34 cellular contexts compared by ENCODE assay signal in the genomic region with DNA sequence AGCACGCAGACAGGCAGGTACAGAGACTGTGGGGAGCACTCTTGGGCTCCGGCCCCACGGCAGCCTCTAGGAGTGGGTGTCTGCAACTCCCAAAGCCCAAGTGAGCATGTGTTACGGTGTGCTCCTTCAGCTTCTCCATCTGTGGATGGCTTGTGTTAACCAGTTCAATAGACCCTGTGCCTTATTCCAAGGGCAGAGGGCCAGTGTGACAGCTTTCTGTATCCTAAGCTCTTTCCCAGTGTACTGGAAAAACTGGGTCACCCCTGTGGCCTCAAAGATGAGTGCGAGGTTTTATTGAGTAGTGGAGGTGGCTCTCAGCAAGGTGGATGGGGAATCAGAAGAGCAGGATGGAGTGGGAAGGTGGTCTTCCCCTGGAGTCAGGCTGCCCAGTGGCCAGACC.
"Had no signal": no experiment of that assay in that cellular context is flagged by ENCODE, and none has a peak within 500 bp of the region (broad histone marks: within the 10 kb centered on the region; RNA-seq: fewer than 3 reads in every experiment).

No MANE protein-coding gene starts in this region.

- H3K4me1 ChIP-seq: adrenal gland, body of pancreas, esophagus muscularis mucosa, foreskin keratinocyte, heart left ventricle had no signal

- DNase-seq: activated B cell treated with CpG ODN at 0.5 μM for 24 hours; activated CD4-positive, alpha-beta T cell treated with anti-CD3 and anti-CD28 coated beads for 48 hours; activated CD4-positive, alpha-beta T cell treated with anti-CD3 and anti-CD28 coated beads, Interleukin-2, amount 50 U/mL, for 1 hour; activated CD4-positive, alpha-beta T cell treated with anti-CD3 and anti-CD28 coated beads, Interleukin-2, amount 50 U/mL, for 48 hours; activated CD8-positive, alpha-beta memory T cell treated with anti-CD3 and anti-CD28 coated beads for 24 hours; activated CD8-positive, alpha-beta T cell treated with anti-CD3 and anti-CD28 coated beads for 36 hours; activated effector memory CD4-positive, alpha-beta T cell treated with Interleukin-2 at 50 U/mL for 16 hours; activated gamma-delta T cell treated with Interleukin-2 at 50 U/mL for 16 hours; activated naive CD4-positive, alpha-beta T cell treated with anti-CD3 and anti-CD28 coated beads for 36 hours; activated naive CD8-positive, alpha-beta T cell treated with anti-CD3 and anti-CD28 coated beads for 36 hours; activated naive CD8-positive, alpha-beta T cell treated with anti-CD3 and anti-CD28 coated beads, Interleukin-2, amount 50 U/mL, for 24 hours; activated T-cell treated with anti-CD3 and anti-CD28 coated beads, Interleukin-2, amount 50 U/mL, for 4 hours; adrenal gland; amygdala; body of pancreas; cortex of kidney; dermis blood vessel endothelial cell; effector CD4-positive, alpha-beta T cell; effector memory CD8-positive, alpha-beta T cell; erythroblast; foreskin keratinocyte; gastrocnemius medialis; glutamatergic neuron; heart left ventricle; T-helper 1 cell; T-helper 17 cell; T1000; WERI-Rb-1 had no signal

- H3K9me3 Mint-ChIP-seq: activated B cell treated with CpG ODN at 0.5 μM for 24 hours; activated CD8-positive, alpha-beta T cell treated with anti-CD3 and anti-CD28 coated beads for 36 hours; activated naive CD4-positive, alpha-beta T cell treated with anti-CD3 and anti-CD28 coated beads for 36 hours; activated naive CD4-positive, alpha-beta T cell treated with anti-CD3 and anti-CD28 coated beads, Interleukin-2, amount 50 U/mL, for 24 hours; activated naive CD8-positive, alpha-beta T cell treated with anti-CD3 and anti-CD28 coated beads for 36 hours; activated naive CD8-positive, alpha-beta T cell treated with anti-CD3 and anti-CD28 coated beads, Interleukin-2, amount 50 U/mL, for 24 hours; activated T-cell treated with anti-CD3 and anti-CD28 coated beads, Interleukin-2, amount 50 U/mL, for 4 hours; activated T-helper 17 cell treated with anti-CD3 and anti-CD28 coated beads, Interleukin-2, amount 50 U/mL, for 72 hours; T-helper 2 cell treated with Interferon-gamma antibody and Interleukin-4, amounts not matched to agents 5 μg/mL and 100 μg/mL, for 36 hours had no signal

- H3K36me3 ChIP-seq: adrenal gland, esophagus muscularis mucosa, gastrocnemius medialis, heart left ventricle, WERI-Rb-1 had no signal

- ATAC-seq: activated CD4-positive, CD25-positive, alpha-beta regulatory T cell treated with anti-CD3 and anti-CD28 coated beads, Interleukin-2, amount 50 U/mL, for 24 hours; activated CD8-positive, alpha-beta T cell treated with anti-CD3 and anti-CD28 coated beads for 36 hours; activated naive CD8-positive, alpha-beta T cell treated with anti-CD3 and anti-CD28 coated beads, Interleukin-2, amount 50 U/mL, for 24 hours; activated T-cell treated with anti-CD3 and anti-CD28 coated beads, Interleukin-2, amount 50 U/mL, for 4 hours; activated T-helper 17 cell treated with anti-CD3 and anti-CD28 coated beads, Interleukin-2, amount 50 U/mL, for 72 hours; body of pancreas; effector memory CD8-positive, alpha-beta T cell; foreskin keratinocyte; gastrocnemius medialis; heart left ventricle; T-helper 17 cell had no signal

- H3K4me1 Mint-ChIP-seq: activated B cell treated with CpG ODN at 0.5 μM for 24 hours; activated naive CD4-positive, alpha-beta T cell treated with anti-CD3 and anti-CD28 coated beads, Interleukin-2, amount 50 U/mL, for 24 hours; activated naive CD8-positive, alpha-beta T cell treated with anti-CD3 and anti-CD28 coated beads for 36 hours; activated naive CD8-positive, alpha-beta T cell treated with anti-CD3 and anti-CD28 coated beads, Interleukin-2, amount 50 U/mL, for 24 hours; activated T-helper 17 cell treated with anti-CD3 and anti-CD28 coated beads, Interleukin-2, amount 50 U/mL, for 72 hours; T-helper 17 cell had no signal

- FAIRE-seq: colon had no signal

- H3K27ac Mint-ChIP-seq: activated B cell treated with CpG ODN at 0.5 μM for 24 hours; activated CD8-positive, alpha-beta T cell treated with anti-CD3 and anti-CD28 coated beads for 36 hours; activated naive CD4-positive, alpha-beta T cell treated with anti-CD3 and anti-CD28 coated beads for 36 hours; activated naive CD4-positive, alpha-beta T cell treated with anti-CD3 and anti-CD28 coated beads, Interleukin-2, amount 50 U/mL, for 24 hours; activated naive CD8-positive, alpha-beta T cell treated with anti-CD3 and anti-CD28 coated beads for 36 hours; activated naive CD8-positive, alpha-beta T cell treated with anti-CD3 and anti-CD28 coated beads, Interleukin-2, amount 50 U/mL, for 24 hours; activated T-helper 17 cell treated with anti-CD3 and anti-CD28 coated beads, Interleukin-2, amount 50 U/mL, for 72 hours; effector memory CD8-positive, alpha-beta T cell; T-helper 17 cell; T-helper 2 cell treated with Interferon-gamma antibody and Interleukin-4, amounts not matched to agents 5 μg/mL and 100 μg/mL, for 36 hours had no signal

- H3K4me3 ChIP-seq: adrenal gland, body of pancreas, esophagus muscularis mucosa, gastrocnemius medialis, heart left ventricle had no signal

- H3K27ac ChIP-seq: adrenal gland, body of pancreas, esophagus muscularis mucosa, foreskin keratinocyte, gastrocnemius medialis, heart left ventricle, WERI-Rb-1 had no signal

- H3K36me3 Mint-ChIP-seq: activated naive CD4-positive, alpha-beta T cell treated with anti-CD3 and anti-CD28 coated beads, Interleukin-2, amount 50 U/mL, for 24 hours; activated naive CD8-positive, alpha-beta T cell treated with anti-CD3 and anti-CD28 coated beads for 36 hours had no signal

- H3K27me3 ChIP-seq: body of pancreas, foreskin keratinocyte, gastrocnemius medialis had no signal

- H3K4me3 Mint-ChIP-seq: activated B cell treated with CpG ODN at 0.5 μM for 24 hours; activated CD8-positive, alpha-beta T cell treated with anti-CD3 and anti-CD28 coated beads for 36 hours; activated naive CD4-positive, alpha-beta T cell treated with anti-CD3 and anti-CD28 coated beads for 36 hours; activated naive CD4-positive, alpha-beta T cell treated with anti-CD3 and anti-CD28 coated beads, Interleukin-2, amount 50 U/mL, for 24 hours; activated naive CD8-positive, alpha-beta T cell treated with anti-CD3 and anti-CD28 coated beads for 36 hours; activated naive CD8-positive, alpha-beta T cell treated with anti-CD3 and anti-CD28 coated beads, Interleukin-2, amount 50 U/mL, for 24 hours; activated T-cell treated with anti-CD3 and anti-CD28 coated beads, Interleukin-2, amount 50 U/mL, for 4 hours; activated T-helper 17 cell treated with anti-CD3 and anti-CD28 coated beads, Interleukin-2, amount 50 U/mL, for 72 hours; effector memory CD8-positive, alpha-beta T cell; T-helper 17 cell; T-helper 2 cell treated with Interferon-gamma antibody and Interleukin-4, amounts not matched to agents 5 μg/mL and 100 μg/mL, for 36 hours had no signal

- H3K9me3 ChIP-seq: adrenal gland, body of pancreas, esophagus muscularis mucosa, gastrocnemius medialis, heart left ventricle had no signal
